In the genomic region with DNA sequence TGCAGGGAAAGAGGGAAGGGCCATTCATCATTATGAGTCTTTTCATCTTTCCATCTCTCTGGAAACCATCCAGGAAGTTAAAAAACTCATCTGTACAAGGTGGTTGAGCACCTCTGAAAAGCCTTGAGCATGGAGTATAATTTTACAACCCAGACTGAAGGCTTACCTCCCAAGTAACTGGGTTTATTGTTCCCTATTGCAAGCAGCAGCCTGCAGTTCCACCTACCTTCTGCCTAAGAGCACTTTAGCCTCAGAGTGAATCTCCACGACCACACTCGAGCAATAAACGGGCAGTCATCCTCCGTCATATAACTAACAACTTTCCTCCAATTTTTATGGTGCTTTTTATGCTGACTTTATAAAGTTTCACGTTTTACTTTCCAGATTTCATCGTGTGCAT, we compare ENCODE assay signal across 23 cellular contexts. TPM values are rescaled to one million over a fixed set of nuclear protein-coding genes. Genes with fewer than 3 reads are reported as not detected.
DNase-seq lines count a peak whose midpoint lies in the region; ATAC-seq, FAIRE-seq and TF ChIP-seq lines count a peak whose summit lies in the region.
"Had no signal": no experiment of that assay in that cellular context is flagged by ENCODE, and none has a peak within 500 bp of the region (broad histone marks: within the 10 kb centered on the region; RNA-seq: fewer than 3 reads in every experiment).

No MANE protein-coding gene starts in this region.

- H3K4me3 ChIP-seq in GM23338 (no peak overlapping the region), OCI-LY3 (ENCODE audit: low read length) (peak overlapping the region; percentile 53; the same call in 1 of the 2 replicates), WERI-Rb-1 (ENCODE audit: low read depth, low read length) (no peak overlapping the region)
- H3K4me3 ChIP-seq: MG63 had no signal

- H3K4me2 ChIP-seq in GM23338 (peak overlapping the region; percentile 2), OCI-LY3 (ENCODE audit: low read length) (peak overlapping the region; percentile 70)
- H3K4me2 ChIP-seq: KMS-11 had no signal

- H3K4me1 ChIP-seq in GM23338 (ENCODE audit: insufficient read depth) (peaks cover 62% of the 10 kb centered on the region), OCI-LY3 (ENCODE audit: low read length) (peaks cover 78% of the 10 kb centered on the region)

- no peak for ATAC-seq in GM23338
- ATAC-seq: SK-N-SH treated with all-trans-retinoic acid at 6 μM for 48 hours had no signal

- H3K27ac Mint-ChIP-seq in GM23338 = no peak overlapping the region
- H3K27ac Mint-ChIP-seq in nephron progenitor cell = peak overlapping the region; percentile 39
- no peak overlapping the region for H3K27ac Mint-ChIP-seq in activated T-helper 1 cell treated with anti-CD3 and anti-CD28 coated beads, Interleukin-12 subunit alpha, Interleukin-12 subunit beta, Interleukin-2, Interleukin-4 antibody, amounts not matched to agents 30 ng/mL and 10 ng/mL and 1 ng/mL, durations not matched to agents 14 hours and 24 hours and 36 hours

- H3K27me3 Mint-ChIP-seq in GM23338 (ENCODE audit: insufficient read depth, low read depth, poor library complexity) = peaks cover 6% of the 10 kb centered on the region
- H3K27me3 Mint-ChIP-seq in nephron progenitor cell (ENCODE audit: low read depth, poor library complexity) = peaks cover 3% of the 10 kb centered on the region
- no peaks in the 10 kb centered on the region for H3K27me3 Mint-ChIP-seq in activated T-helper 1 cell treated with anti-CD3 and anti-CD28 coated beads, Interleukin-12 subunit alpha, Interleukin-12 subunit beta, Interleukin-2, Interleukin-4 antibody, amounts not matched to agents 30 ng/mL and 10 ng/mL and 1 ng/mL, durations not matched to agents 14 hours and 24 hours and 36 hours (ENCODE audit: insufficient read depth)

- H3K9me3 Mint-ChIP-seq in GM23338 (peaks cover 10% of the 10 kb centered on the region), nephron progenitor cell (peaks cover 19% of the 10 kb centered on the region)
- H3K9me3 Mint-ChIP-seq in activated T-helper 1 cell treated with anti-CD3 and anti-CD28 coated beads, Interleukin-12 subunit alpha, Interleukin-12 subunit beta, Interleukin-2, Interleukin-4 antibody, amounts not matched to agents 30 ng/mL and 10 ng/mL and 1 ng/mL, durations not matched to agents 14 hours and 24 hours and 36 hours = no peaks in the 10 kb centered on the region

- H3K79me2 ChIP-seq in GM23338 (replicated peaks; ENCODE audit: insufficient read depth) (peaks cover 100% of the 10 kb centered on the region), OCI-LY3 (ENCODE audit: low read length) (peaks cover 66% of the 10 kb centered on the region)

- H3K36me3 Mint-ChIP-seq in GM23338 (ENCODE audit: low read depth) (peaks cover 32% of the 10 kb centered on the region), nephron progenitor cell (ENCODE audit: low read depth) (peaks cover 22% of the 10 kb centered on the region)
- H3K36me3 Mint-ChIP-seq in activated T-helper 1 cell treated with anti-CD3 and anti-CD28 coated beads, Interleukin-12 subunit alpha, Interleukin-12 subunit beta, Interleukin-2, Interleukin-4 antibody, amounts not matched to agents 30 ng/mL and 10 ng/mL and 1 ng/mL, durations not matched to agents 14 hours and 24 hours and 36 hours (ENCODE audit: low read depth) = no peaks in the 10 kb centered on the region
- H3K36me3 Mint-ChIP-seq: CD4-positive, CD25-positive, alpha-beta regulatory T cell had no signal

- H3K9me2 ChIP-seq in GM23338 (ENCODE audit: insufficient read depth) = no peaks in the 10 kb centered on the region

- intact Hi-C loops in activated T-helper 1 cell treated with anti-CD3 and anti-CD28 coated beads, Interleukin-12 subunit alpha, Interleukin-12 subunit beta, Interleukin-2, Interleukin-4 antibody, amounts not matched to agents 30 ng/mL and 10 ng/mL and 1 ng/mL, durations not matched to agents 14 hours and 24 hours and 36 hours (cut with micrococcal nuclease) = no loop called here

- H3K36me3 ChIP-seq in GM23338 (ENCODE audit: insufficient read depth) = no peaks in the 10 kb centered on the region
- H3K36me3 ChIP-seq in OCI-LY3 (replicated peaks; ENCODE audit: low read depth, low read length) = peaks cover 20% of the 10 kb centered on the region
- H3K36me3 ChIP-seq in WERI-Rb-1 = no peaks in the 10 kb centered on the region
- H3K36me3 ChIP-seq: MG63 had no signal

- no peak overlapping the region for H2AFZ ChIP-seq in GM23338
- H2AFZ ChIP-seq in OCI-LY3 (ENCODE audit: low read depth, low read length) = no peak overlapping the region

- DNase-seq in GM23338 (ENCODE audit: low spot score) (no peak), epithelial cell of prostate (ENCODE audit: low read depth, low spot score) (no peak), nephron progenitor cell (no peak), NCI-H1436 (lab: John Stamatoyannopoulos, UW) (no peak), RCC 7860 (ENCODE audit: low spot score) (no peak), WERI-Rb-1 (no peak)
- no peak for DNase-seq in activated T-helper 1 cell treated with anti-CD3 and anti-CD28 coated beads, Interleukin-12 subunit alpha, Interleukin-12 subunit beta, Interleukin-2, Interleukin-4 antibody, amounts not matched to agents 30 ng/mL and 10 ng/mL and 1 ng/mL, durations not matched to agents 14 hours and 24 hours and 36 hours (ENCODE audit: low spot score)
- DNase-seq: CD4-positive, CD25-positive, alpha-beta regulatory T cell; DND-41; GF-D8; MG63; NCI-H1092 treated with DMSO at 0.1 percent for 48 hours; NCI-H187; NCI-H2171 treated with DMSO at 0.1 percent for 48 hours; NCI-H524; NK-92 treated with Interleukin-12 subunit alpha and Interleukin-12 subunit beta, amount 100 ng/mL, for 24 hours; SHP77 had no signal

- H3K27ac ChIP-seq in GM23338 (ENCODE audit: low read depth) (no peak overlapping the region), OCI-LY3 (ENCODE audit: low read length) (peak overlapping the region; percentile 90), epithelial cell of prostate (peak overlapping the region; percentile 50), WERI-Rb-1 (no peak overlapping the region)
- H3K27ac ChIP-seq: HL-60, KMS-11 had no signal

- peaks cover 15% of the 10 kb centered on the region for H3K9me3 ChIP-seq in OCI-LY3 (ENCODE audit: insufficient read depth, low read length)
- no peaks in the 10 kb centered on the region for H3K9me3 ChIP-seq in WERI-Rb-1 (ENCODE audit: severe bottlenecking)
- H3K9me3 ChIP-seq: MG63 had no signal

- FAIRE-seq in RCC 7860 (lab: Jason Lieb, UNC) = no peak
- FAIRE-seq: H1 had no signal

- H4K20me1 ChIP-seq in GM23338 (replicated peaks; ENCODE audit: insufficient read depth) (peaks cover 27% of the 10 kb centered on the region), OCI-LY3 (ENCODE audit: insufficient read depth, low read length) (no peaks in the 10 kb centered on the region)

- no peak overlapping the region for H3K4me3 Mint-ChIP-seq in GM23338
- H3K4me3 Mint-ChIP-seq in nephron progenitor cell = no peak overlapping the region
- no peak overlapping the region for H3K4me3 Mint-ChIP-seq in activated T-helper 1 cell treated with anti-CD3 and anti-CD28 coated beads, Interleukin-12 subunit alpha, Interleukin-12 subunit beta, Interleukin-2, Interleukin-4 antibody, amounts not matched to agents 30 ng/mL and 10 ng/mL and 1 ng/mL, durations not matched to agents 14 hours and 24 hours and 36 hours
- H3K4me3 Mint-ChIP-seq: CD4-positive, CD25-positive, alpha-beta regulatory T cell had no signal

- peaks cover 52% of the 10 kb centered on the region for H3K4me1 Mint-ChIP-seq in GM23338
- H3K4me1 Mint-ChIP-seq in nephron progenitor cell = peaks cover 35% of the 10 kb centered on the region
- peaks cover 7% of the 10 kb centered on the region for H3K4me1 Mint-ChIP-seq in activated T-helper 1 cell treated with anti-CD3 and anti-CD28 coated beads, Interleukin-12 subunit alpha, Interleukin-12 subunit beta, Interleukin-2, Interleukin-4 antibody, amounts not matched to agents 30 ng/mL and 10 ng/mL and 1 ng/mL, durations not matched to agents 14 hours and 24 hours and 36 hours (ENCODE audit: low read depth)

- H3K9ac ChIP-seq in OCI-LY3 (ENCODE audit: low read length) = peak overlapping the region; percentile 67; the same call in 1 of the 2 replicates
- H3K9ac ChIP-seq: KMS-11 had no signal

- TF ChIP-seq CTCF in GM23338 (conservative IDR thresholded peaks at IDR 0.05; ENCODE audit: low read depth in 2 of 2) = no peak
- no peak for TF ChIP-seq CTCF in OCI-LY3 (IDR thresholded peaks at IDR 0.05; ENCODE audit: low read depth, low read length)
- TF ChIP-seq CTCF in nephron progenitor cell (IDR thresholded peaks at IDR 0.05) = no peak
- TF ChIP-seq CTCF in WERI-Rb-1 (IDR thresholded peaks at IDR 0.05; ENCODE audit: low read depth, low read length) = no peak

- no peaks in the 10 kb centered on the region for H3K27me3 ChIP-seq in GM23338 (ENCODE audit: insufficient read depth)
- H3K27me3 ChIP-seq in OCI-LY3 (ENCODE audit: low read depth, low read length) = no peaks in the 10 kb centered on the region
- H3K27me3 ChIP-seq in WERI-Rb-1 (ENCODE audit: insufficient read depth, low read depth, severe bottlenecking) = no peaks in the 10 kb centered on the region
- H3K27me3 ChIP-seq: MG63 had no signal

- no peaks in the 10 kb centered on the region for H3F3A ChIP-seq in GM23338 (replicated peaks; ENCODE audit: low read depth)

TF ChIP-seq in GM23338, 12 proteins besides CTCF, POLR2A, EP300 and RAD21 (continues in another document):
- TF ChIP-seq, protein P1, sequence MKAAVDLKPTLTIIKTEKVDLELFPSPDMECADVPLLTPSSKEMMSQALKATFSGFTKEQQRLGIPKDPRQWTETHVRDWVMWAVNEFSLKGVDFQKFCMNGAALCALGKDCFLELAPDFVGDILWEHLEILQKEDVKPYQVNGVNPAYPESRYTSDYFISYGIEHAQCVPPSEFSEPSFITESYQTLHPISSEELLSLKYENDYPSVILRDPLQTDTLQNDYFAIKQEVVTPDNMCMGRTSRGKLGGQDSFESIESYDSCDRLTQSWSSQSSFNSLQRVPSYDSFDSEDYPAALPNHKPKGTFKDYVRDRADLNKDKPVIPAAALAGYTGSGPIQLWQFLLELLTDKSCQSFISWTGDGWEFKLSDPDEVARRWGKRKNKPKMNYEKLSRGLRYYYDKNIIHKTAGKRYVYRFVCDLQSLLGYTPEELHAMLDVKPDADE (IDR thresholded peaks at IDR 0.05) = no peak
- TF ChIP-seq EZH2phosphoT487 (IDR thresholded peaks at IDR 0.05; ENCODE audit: unreplicated experiment) = no peak

RNA-seq across cellular contexts. Expression of gene OSBPL10, which starts 32.8 kb away (rescaled TPM):
- 149 and 204 TPM in 2 replicates for total RNA-seq in GM23338 (2014; rRNA removed; shearing (Covaris generic))
- 20.0 and 23.8 TPM in 2 replicates for polyA plus RNA-seq in GM23338 (2016; fragmentation: Nextera tagmentation; extraction: Ambion mirVana)
- 12.1 and 14.5 TPM in 2 replicates for total RNA-seq in activated T-helper 1 cell treated with anti-CD3 and anti-CD28 coated beads, Interleukin-12 subunit alpha, Interleukin-12 subunit beta, Interleukin-2, Interleukin-4 antibody, amounts not matched to agents 30 ng/mL and 10 ng/mL and 1 ng/mL, durations not matched to agents 14 hours and 24 hours and 36 hours

RNA-seq across cellular contexts. Expression of gene ZNF860, which starts 33.3 kb away (rescaled TPM):
- 12.4 and 14.7 TPM in 2 replicates for total RNA-seq in GM23338 (2014; rRNA removed; shearing (Covaris generic))
- polyA plus RNA-seq in GM23338 (2016; fragmentation: Nextera tagmentation; extraction: Ambion mirVana) = 2.7 and 5.2 TPM in 2 replicates
- total RNA-seq in activated T-helper 1 cell treated with anti-CD3 and anti-CD28 coated beads, Interleukin-12 subunit alpha, Interleukin-12 subunit beta, Interleukin-2, Interleukin-4 antibody, amounts not matched to agents 30 ng/mL and 10 ng/mL and 1 ng/mL, durations not matched to agents 14 hours and 24 hours and 36 hours = 0.34 and 0.81 TPM in 2 replicates
- total RNA-seq: A673; CD4-positive, CD25-positive, alpha-beta regulatory T cell had no signal
- polyA plus RNA-seq: CD4-positive, CD25-positive, alpha-beta regulatory T cell had no signal

Comparison
In these comparisons a context has a peak if more than half of its experiments do, and no peak if none do; other contexts are left out.
1. H3K27ac ChIP-seq: peak in OCI-LY3 (single experiment) and epithelial cell of prostate (single experiment); none in GM23338 (single experiment) and WERI-Rb-1 (single experiment).